In the genomic region with DNA sequence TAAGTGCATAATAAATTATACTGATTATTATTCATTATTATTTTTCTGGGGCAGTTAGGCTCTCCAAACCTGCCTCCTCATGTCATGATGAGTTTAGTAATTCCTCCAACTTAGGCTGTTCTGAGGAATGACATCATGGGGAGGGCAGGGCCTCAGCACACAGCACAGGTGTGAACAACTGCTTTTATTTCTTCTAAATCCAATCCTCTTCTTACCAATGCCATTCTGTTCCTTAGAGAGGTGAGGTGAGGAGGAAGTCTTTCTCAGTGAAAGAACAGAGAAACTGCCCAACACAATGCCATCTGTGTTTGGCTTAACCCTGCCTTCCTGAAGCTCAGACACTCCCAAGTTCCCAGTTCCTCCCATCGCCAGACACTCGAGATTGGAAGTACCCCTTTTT, we compare ENCODE assay signal across 12 cellular contexts. TPM values are rescaled to one million over a fixed set of nuclear protein-coding genes. Genes with fewer than 3 reads are reported as not detected.
DNase-seq lines count a peak whose midpoint lies in the region; ATAC-seq and TF ChIP-seq lines count a peak whose summit lies in the region.
"Had no signal": no experiment of that assay in that cellular context is flagged by ENCODE, and none has a peak within 500 bp of the region (broad histone marks: within the 10 kb centered on the region; RNA-seq: fewer than 3 reads in every experiment).

No MANE protein-coding gene starts in this region.

- TF ChIP-seq EP300 in gastroesophageal sphincter (IDR thresholded peaks at IDR 0.05): no peak

- intact Hi-C loops in psoas muscle (cut with DNase I): no loop called here
- intact Hi-C loops in A673 (cut with micrococcal nuclease; ENCODE audit: unreplicated experiment): no loop called here
- intact Hi-C loops in CD8-positive, alpha-beta T cell (cut with DNase I, micrococcal nuclease): no loop called here

- TF ChIP-seq CTCF in gastroesophageal sphincter (IDR thresholded peaks at IDR 0.05): no peak
- no peak for TF ChIP-seq CTCF in psoas muscle (IDR thresholded peaks at IDR 0.05)
- TF ChIP-seq CTCF in A673 (conservative IDR thresholded peaks at IDR 0.05; ENCODE audit: low read depth, low read length): no peak
- TF ChIP-seq CTCF in CD8-positive, alpha-beta T cell (IDR thresholded peaks at IDR 0.05): no peak

- H3K4me1 ChIP-seq in BLaER1: peaks cover 79% of the 10 kb centered on the region
- peaks cover 7 to 80% (median 41%) of the 10 kb centered on the region in 3 donors for H3K4me1 ChIP-seq in gastroesophageal sphincter
- H3K4me1 ChIP-seq in psoas muscle: peaks cover 47% of the 10 kb centered on the region
- no peaks in the 10 kb centered on the region for H3K4me1 ChIP-seq in A673 (ENCODE audit: insufficient read depth, low read length, poor library complexity, severe bottlenecking)
- H3K4me1 ChIP-seq in CD8-positive, alpha-beta T cell (ENCODE audit: insufficient read depth, low read length): peaks cover 7% of the 10 kb centered on the region

- POLR2A ChIA-PET in A673 (lab: Charles Lee; ENCODE audit: low non-redundant PET): no interaction called here
- POLR2A ChIA-PET in CD8-positive, alpha-beta T cell (lab: Charles Lee): no interaction called here

- TF ChIP-seq POLR2A in gastroesophageal sphincter (IDR thresholded peaks at IDR 0.05): no peak

- no peak overlapping the region for H3K4me3 Mint-ChIP-seq in activated T-helper 17 cell treated with anti-CD3 and anti-CD28 coated beads, Interleukin-2, amount 50 U/mL, for 72 hours
- H3K4me3 Mint-ChIP-seq in CD8-positive, alpha-beta T cell: no peak overlapping the region
- H3K4me3 Mint-ChIP-seq: activated naive CD4-positive, alpha-beta T cell treated with anti-CD3 and anti-CD28 coated beads for 36 hours had no signal

- CTCF ChIA-PET in A673 (lab: Charles Lee): no interaction called here
- CTCF ChIA-PET in CD8-positive, alpha-beta T cell (lab: Charles Lee): interaction anchor here (1.1 kb wide), 1 partner anchor 23 kb away, joined by 3 read pairs; no protein-coding TSS in a partner anchor

- ATAC-seq in activated T-helper 17 cell treated with anti-CD3 and anti-CD28 coated beads, Interleukin-2, amount 50 U/mL, for 72 hours (replicated peaks): no peak
- ATAC-seq in gastroesophageal sphincter (no peak), psoas muscle (no peak)
- ATAC-seq in CD8-positive, alpha-beta T cell: no peak

- no peaks in the 10 kb centered on the region for H3K27me3 ChIP-seq in BLaER1
- no peaks in the 10 kb centered on the region for H3K27me3 ChIP-seq in gastroesophageal sphincter
- H3K27me3 ChIP-seq in psoas muscle (ENCODE audit: insufficient read depth in 3 of 3, low read length in 2 of 3): no peaks in the 10 kb centered on the region
- H3K27me3 ChIP-seq in A673 (replicated peaks; ENCODE audit: insufficient read depth, low read depth, low read length, poor library complexity): no peaks in the 10 kb centered on the region
- H3K27me3 ChIP-seq in CD8-positive, alpha-beta T cell (ENCODE audit: insufficient read depth, low read length): no peaks in the 10 kb centered on the region

- no peaks in the 10 kb centered on the region for H3K27me3 Mint-ChIP-seq in activated T-helper 17 cell treated with anti-CD3 and anti-CD28 coated beads, Interleukin-2, amount 50 U/mL, for 72 hours
- H3K27me3 Mint-ChIP-seq in CD8-positive, alpha-beta T cell (ENCODE audit: low read depth): no peaks in the 10 kb centered on the region

- no peak overlapping the region for H3K4me2 ChIP-seq in BLaER1

- no TSS peak for BruUV-seq in A673 (replicated peaks; lab: Mats Ljungman, UMichigan)

- no peaks in the 10 kb centered on the region for H3K9me3 Mint-ChIP-seq in activated T-helper 17 cell treated with anti-CD3 and anti-CD28 coated beads, Interleukin-2, amount 50 U/mL, for 72 hours
- H3K9me3 Mint-ChIP-seq in CD8-positive, alpha-beta T cell: no peaks in the 10 kb centered on the region
- H3K9me3 Mint-ChIP-seq: activated naive CD4-positive, alpha-beta T cell treated with anti-CD3 and anti-CD28 coated beads for 36 hours had no signal

- peaks cover 26% of the 10 kb centered on the region for H3K36me3 Mint-ChIP-seq in activated T-helper 17 cell treated with anti-CD3 and anti-CD28 coated beads, Interleukin-2, amount 50 U/mL, for 72 hours (ENCODE audit: low read depth)
- H3K36me3 Mint-ChIP-seq in CD8-positive, alpha-beta T cell: peaks cover 29% of the 10 kb centered on the region

- DNase-seq in psoas muscle (no peak), NCI-H1930 (lab: John Stamatoyannopoulos, UW) (no peak), A673 (ENCODE audit: low spot score) (no peak), SW480 (ENCODE audit: low spot score) (no peak)
- no peak for DNase-seq in CD8-positive, alpha-beta T cell
- DNase-seq: activated naive CD4-positive, alpha-beta T cell treated with anti-CD3 and anti-CD28 coated beads for 36 hours; NCI-H2029 treated with DMSO at 0.1 percent for 48 hours; NCI-H82; SHP77 treated with DMSO at 0.1 percent for 48 hours had no signal

- H3K9me3 ChIP-seq in BLaER1: no peaks in the 10 kb centered on the region
- no peaks in the 10 kb centered on the region for H3K9me3 ChIP-seq in gastroesophageal sphincter
- H3K9me3 ChIP-seq in psoas muscle: no peaks in the 10 kb centered on the region
- H3K9me3 ChIP-seq in A673 (ENCODE audit: low read depth, low read length, poor library complexity, severe bottlenecking): no peaks in the 10 kb centered on the region
- no peaks in the 10 kb centered on the region for H3K9me3 ChIP-seq in CD8-positive, alpha-beta T cell (ENCODE audit: low read length)

- H3K4me1 Mint-ChIP-seq in activated T-helper 17 cell treated with anti-CD3 and anti-CD28 coated beads, Interleukin-2, amount 50 U/mL, for 72 hours: peaks cover 25% of the 10 kb centered on the region
- H3K4me1 Mint-ChIP-seq in CD8-positive, alpha-beta T cell (ENCODE audit: low read depth): peaks cover 16% of the 10 kb centered on the region

- peaks cover 56% of the 10 kb centered on the region for H4K20me1 ChIP-seq in BLaER1

- WGBS in gastroesophageal sphincter (ENCODE audit: low coverage in 1 of 2), 2 donors: 25% methylated on average over 2 of the region's 2 CpGs; no CpG with 5 or more reads in 1 of the 2 donors
- 28 to 33% (median 29%) methylated on average over 2 of the region's 2 CpGs for WGBS in psoas muscle, 3 donors

- no peak overlapping the region for H3K4me3 ChIP-seq in BLaER1
- no peak overlapping the region for H3K4me3 ChIP-seq in gastroesophageal sphincter
- H3K4me3 ChIP-seq in psoas muscle: no peak overlapping the region
- H3K4me3 ChIP-seq in A673 (ENCODE audit: low read depth, low read length, poor library complexity, severe bottlenecking): no peak overlapping the region
- no peak overlapping the region for H3K4me3 ChIP-seq in CD8-positive, alpha-beta T cell (ENCODE audit: low read depth, low read length)

- H3K9ac ChIP-seq in BLaER1: no peak overlapping the region

- H3K36me3 ChIP-seq in BLaER1 (peaks cover 74% of the 10 kb centered on the region), gastroesophageal sphincter (peaks cover 0 to 32% of the 10 kb centered on the region in 2 donors), psoas muscle (ENCODE audit: insufficient read depth in 1 of 2, low read depth in 1 of 2) (peaks cover 0 to 29% of the 10 kb centered on the region in 2 donors), A673 (ENCODE audit: insufficient read depth, low read length, poor library complexity, severe bottlenecking) (no peaks in the 10 kb centered on the region)
- no peaks in the 10 kb centered on the region for H3K36me3 ChIP-seq in CD8-positive, alpha-beta T cell (ENCODE audit: insufficient read depth, low read length)

- peak overlapping the region; percentile 40 for H3K27ac Mint-ChIP-seq in activated T-helper 17 cell treated with anti-CD3 and anti-CD28 coated beads, Interleukin-2, amount 50 U/mL, for 72 hours
- H3K27ac Mint-ChIP-seq in CD8-positive, alpha-beta T cell: no peak overlapping the region
- H3K27ac Mint-ChIP-seq: activated naive CD4-positive, alpha-beta T cell treated with anti-CD3 and anti-CD28 coated beads for 36 hours had no signal

- H3K27ac ChIP-seq in BLaER1 (peak overlapping the region; percentile 29; the same call in 1 of the 2 replicates), gastroesophageal sphincter (peak overlapping the region; percentile 11 to 93 (median 85)), psoas muscle (peak overlapping the region; percentile 95), A673 (ENCODE audit: low read depth, low read length, poor library complexity, severe bottlenecking) (no peak overlapping the region)
- no peak overlapping the region for H3K27ac ChIP-seq in CD8-positive, alpha-beta T cell (ENCODE audit: low read depth, low read length)

RNA-seq across cellular contexts. Expression of gene WASF2, which starts 45.4 kb away (rescaled TPM):
- 100 to 1,000 TPM in 1 of 2 donors, 10 to 100 TPM in 1; 85.7 to 125 TPM for total RNA-seq in activated T-helper 17 cell treated with anti-CD3 and anti-CD28 coated beads, Interleukin-2, amount 50 U/mL, for 72 hours
- total RNA-seq in gastroesophageal sphincter (100 to 1,000 TPM in 1 of 4 donors, 10 to 100 TPM in 3; 74.7 to 107 (median 79.8) TPM), psoas muscle (10 to 100 TPM; 29.4 to 40.6 (median 35.9) TPM), A673 (2021) (131 and 133 TPM in 2 replicates)
- 10 to 100 TPM in 2 of 3 donors, 1 to 10 TPM in 1; 7.9 to 14.2 (median 11.3) TPM for polyA plus RNA-seq in psoas muscle
- total RNA-seq in CD8-positive, alpha-beta T cell: 10 to 100 TPM; 91.6 to 95.0 TPM

Comparison
In these comparisons a context has a peak if more than half of its experiments do, and no peak if none do; other contexts are left out.
1. H3K27ac ChIP-seq: peak in BLaER1 (single experiment), gastroesophageal sphincter (4 of 4) and psoas muscle (single experiment); none in A673 (single experiment) and CD8-positive, alpha-beta T cell (single experiment).